8 cellular contexts compared by ENCODE assay signal in genomic region chr22:45435544-45436139, GRCh38. TPM values are rescaled to one million over a fixed set of nuclear protein-coding genes. Genes with fewer than 3 reads are reported as not detected.
DNase-seq lines count a peak whose midpoint lies in the region; ATAC-seq and TF ChIP-seq lines count a peak whose summit lies in the region.

No MANE protein-coding gene starts in this region.

- no peaks in the 10 kb centered on the region for H3K36me3 ChIP-seq in KMS-11 (ENCODE audit: insufficient read depth)

- no peaks in the 10 kb centered on the region for H3K36me3 Mint-ChIP-seq in activated T-helper 17 cell treated with anti-CD3 and anti-CD28 coated beads, Interleukin-2, amount 50 U/mL, for 72 hours (ENCODE audit: low read depth)
- no peaks in the 10 kb centered on the region for H3K36me3 Mint-ChIP-seq in nephron progenitor cell (ENCODE audit: low read depth)
- H3K36me3 Mint-ChIP-seq in stimulated activated memory B cell treated with anti-CD40 and anti-IgM and Interleukin-4, amounts not matched to agents 10 μg/mL and 1 μg/mL and 100 μg/mL, for 72 hours: no peaks in the 10 kb centered on the region

- H4K20me1 ChIP-seq in KMS-11 (ENCODE audit: insufficient read depth): no peaks in the 10 kb centered on the region

- no peaks in the 10 kb centered on the region for H3K4me1 ChIP-seq in KMS-11 (ENCODE audit: low read depth, poor library complexity, severe bottlenecking)

- TF ChIP-seq CTCF in KMS-11 (conservative IDR thresholded peaks at IDR 0.05; ENCODE audit: low read depth, low read length) (peak; percentile 86), RWPE1 (conservative IDR thresholded peaks at IDR 0.05; ENCODE audit: low read depth) (peak; percentile 94), nephron progenitor cell (IDR thresholded peaks at IDR 0.05) (peak; percentile 95)

- H3K4me1 Mint-ChIP-seq in activated T-helper 17 cell treated with anti-CD3 and anti-CD28 coated beads, Interleukin-2, amount 50 U/mL, for 72 hours: peaks cover 6% of the 10 kb centered on the region
- peaks cover 27% of the 10 kb centered on the region for H3K4me1 Mint-ChIP-seq in nephron progenitor cell
- H3K4me1 Mint-ChIP-seq in stimulated activated memory B cell treated with anti-CD40 and anti-IgM and Interleukin-4, amounts not matched to agents 10 μg/mL and 1 μg/mL and 100 μg/mL, for 72 hours: peaks cover 14% of the 10 kb centered on the region

- no peak overlapping the region for H3K27ac Mint-ChIP-seq in activated T-helper 17 cell treated with anti-CD3 and anti-CD28 coated beads, Interleukin-2, amount 50 U/mL, for 72 hours
- peak overlapping the region; percentile 73 for H3K27ac Mint-ChIP-seq in nephron progenitor cell
- no peak overlapping the region for H3K27ac Mint-ChIP-seq in stimulated activated memory B cell treated with anti-CD40 and anti-IgM and Interleukin-4, amounts not matched to agents 10 μg/mL and 1 μg/mL and 100 μg/mL, for 72 hours

- ATAC-seq in activated T-helper 17 cell treated with anti-CD3 and anti-CD28 coated beads, Interleukin-2, amount 50 U/mL, for 72 hours (replicated peaks): peak; percentile 82
- peak; percentile 83 for ATAC-seq in stimulated activated memory B cell treated with anti-CD40 and anti-IgM and Interleukin-4, amounts not matched to agents 10 μg/mL and 1 μg/mL and 100 μg/mL, for 72 hours
- ATAC-seq in GM21786 (IDR thresholded peaks at IDR 0.05; ENCODE audit: unreplicated experiment): no peak

- H3K27me3 ChIP-seq in KMS-11 (ENCODE audit: insufficient read depth, low read depth): peaks cover 6% of the 10 kb centered on the region; the same call in 1 of the 2 replicates

- H3K9ac ChIP-seq in KMS-11: no peak overlapping the region

- H3K27ac ChIP-seq in KMS-11: no peak overlapping the region
- H3K27ac ChIP-seq in RWPE1: peak overlapping the region; percentile 33

- DNase-seq in DMS 273 treated with DMSO at 0.1 percent for 48 hours (lab: John Stamatoyannopoulos, UW) (peak; percentile 46), RWPE1 (ENCODE audit: low spot score) (peak; percentile 64), fibroblast of the conjunctiva (ENCODE audit: low read depth) (peak; percentile 85), nephron progenitor cell (peak; percentile 92)

- H2AFZ ChIP-seq in KMS-11 (ENCODE audit: low read depth): peak overlapping the region; percentile 50

- CTCF ChIA-PET in RWPE1 (lab: Yijun Ruan, JAX): interaction anchor here (0.6 to 0.7 kb wide), 2 partner anchors 118 to 119 kb away, joined by 3 to 4 read pairs; no protein-coding TSS in a partner anchor

- POLR2A ChIA-PET in RWPE1 (lab: Yijun Ruan, JAX; ENCODE audit: low non-redundant PET): no interaction called here

- peak overlapping the region; percentile 21 for H3K4me3 Mint-ChIP-seq in activated T-helper 17 cell treated with anti-CD3 and anti-CD28 coated beads, Interleukin-2, amount 50 U/mL, for 72 hours
- H3K4me3 Mint-ChIP-seq in nephron progenitor cell: no peak overlapping the region
- H3K4me3 Mint-ChIP-seq in stimulated activated memory B cell treated with anti-CD40 and anti-IgM and Interleukin-4, amounts not matched to agents 10 μg/mL and 1 μg/mL and 100 μg/mL, for 72 hours: no peak overlapping the region

- no peak overlapping the region for H3K4me3 ChIP-seq in KMS-11 (IDR thresholded peaks at IDR 0.05; ENCODE audit: insufficient read depth, low read depth, low read length)

- H3K79me2 ChIP-seq in KMS-11 (ENCODE audit: insufficient read depth, low read depth): no peaks in the 10 kb centered on the region

- no peaks in the 10 kb centered on the region for H3K27me3 Mint-ChIP-seq in activated T-helper 17 cell treated with anti-CD3 and anti-CD28 coated beads, Interleukin-2, amount 50 U/mL, for 72 hours
- H3K27me3 Mint-ChIP-seq in nephron progenitor cell (ENCODE audit: low read depth, poor library complexity): peaks cover 6% of the 10 kb centered on the region
- H3K27me3 Mint-ChIP-seq in stimulated activated memory B cell treated with anti-CD40 and anti-IgM and Interleukin-4, amounts not matched to agents 10 μg/mL and 1 μg/mL and 100 μg/mL, for 72 hours: no peaks in the 10 kb centered on the region

- H3K9me3 Mint-ChIP-seq in activated T-helper 17 cell treated with anti-CD3 and anti-CD28 coated beads, Interleukin-2, amount 50 U/mL, for 72 hours: no peaks in the 10 kb centered on the region
- peaks cover 8% of the 10 kb centered on the region for H3K9me3 Mint-ChIP-seq in nephron progenitor cell
- H3K9me3 Mint-ChIP-seq in stimulated activated memory B cell treated with anti-CD40 and anti-IgM and Interleukin-4, amounts not matched to agents 10 μg/mL and 1 μg/mL and 100 μg/mL, for 72 hours: no peaks in the 10 kb centered on the region

- no peak overlapping the region for H3K4me2 ChIP-seq in KMS-11

RNA-seq across cellular contexts. Expression of gene RIBC2, which starts 22.1 kb away (rescaled TPM):
- total RNA-seq in activated T-helper 17 cell treated with anti-CD3 and anti-CD28 coated beads, Interleukin-2, amount 50 U/mL, for 72 hours: 10 to 100 TPM in 1 of 2 donors, 1 to 10 TPM in 1; 6.5 to 11.1 TPM

RNA-seq across cellular contexts. Expression of gene SMC1B, which starts 22.2 kb away (rescaled TPM):
- 1 to 10 TPM in 1 of 2 donors, under 1 TPM in 1; 0.43 to 1.7 TPM for total RNA-seq in activated T-helper 17 cell treated with anti-CD3 and anti-CD28 coated beads, Interleukin-2, amount 50 U/mL, for 72 hours
